Comparison of ENCODE assay signal across 27 cellular contexts in genomic region chr7:94996331-94996730, GRCh38.
"Had no signal": no experiment of that assay in that cellular context is flagged by ENCODE, and none has a peak within 500 bp of the region (broad histone marks: within the 10 kb centered on the region; RNA-seq: fewer than 3 reads in every experiment).

No MANE protein-coding gene starts in this region.

- H3K27ac Mint-ChIP-seq: immature natural killer cell; naive B cell; natural killer cell; progenitor cell of endocrine pancreas; stimulated activated naive B cell treated with anti-CD40 and anti-IgM and Interleukin-4, amounts not matched to agents 10 μg/mL and 1 μg/mL and 100 μg/mL, for 72 hours had no signal

- H3K9me3 Mint-ChIP-seq: natural killer cell; stimulated activated naive B cell treated with anti-CD40 and anti-IgM and Interleukin-4, amounts not matched to agents 10 μg/mL and 1 μg/mL and 100 μg/mL, for 72 hours had no signal

- H3K4me1 ChIP-seq: left lung, lower lobe of right lung, right atrium auricular region, testis, vagina had no signal

- H3K4me3 ChIP-seq: left lung, lower lobe of right lung, ovary, right atrium auricular region, skin epidermis, stomach, testis, thyroid gland, transverse colon, upper lobe of left lung, vagina had no signal

- DNase-seq: hypothalamus; immature natural killer cell; kidney; left colon; lower lobe of right lung; mammary epithelial cell; mesenchymal stem cell; naive B cell; natural killer cell; ovary; stimulated activated CD4-positive, alpha-beta T cell treated with anti-CD3 and anti-CD28 coated beads, Interleukin-12 subunit alpha, Interleukin-12 subunit beta, amount 100 ng/mL, for 4 hours; stimulated activated CD4-positive, alpha-beta T cell treated with anti-CD3 and anti-CD28 coated beads, Interleukin-15, amount 100 ng/mL, for 24 hours; stimulated activated CD4-positive, alpha-beta T cell treated with anti-CD3 and anti-CD28 coated beads, Interleukin-2, amount 100 ng/mL, for 24 hours; stimulated activated CD4-positive, alpha-beta T cell treated with anti-CD3 and anti-CD28 coated beads, Interleukin-4, amount 100 ng/mL, for 1 hour; stimulated activated naive B cell treated with anti-CD40 and anti-IgM and Interleukin-4, amounts not matched to agents 10 μg/mL and 1 μg/mL and 100 μg/mL, for 72 hours; stimulated activated naive CD8-positive, alpha-beta T cell treated with anti-CD3 and anti-CD28 coated beads, Interleukin-15, Interleukin-2, amounts not matched to agents 100 U/mL and 50 U/mL, for 24 hours; stomach; testis; thyroid gland; transverse colon; upper lobe of left lung had no signal

- H3K9me3 ChIP-seq: left lung, lower lobe of right lung, ovary, right atrium auricular region, stomach, testis, thyroid gland, transverse colon, upper lobe of left lung, vagina had no signal

- FAIRE-seq: kidney had no signal

- ATAC-seq: left lung; lower lobe of right lung; natural killer cell; sciatic nerve; stimulated activated naive B cell treated with anti-CD40 and anti-IgM and Interleukin-4, amounts not matched to agents 10 μg/mL and 1 μg/mL and 100 μg/mL, for 72 hours; stimulated activated naive CD8-positive, alpha-beta T cell treated with anti-CD3 and anti-CD28 coated beads, Interleukin-15, Interleukin-2, amounts not matched to agents 100 U/mL and 50 U/mL, for 24 hours had no signal

- H3K36me3 Mint-ChIP-seq: immature natural killer cell; naive B cell; natural killer cell; stimulated activated naive B cell treated with anti-CD40 and anti-IgM and Interleukin-4, amounts not matched to agents 10 μg/mL and 1 μg/mL and 100 μg/mL, for 72 hours had no signal

- H3K4me3 Mint-ChIP-seq: immature natural killer cell; naive B cell; natural killer cell; stimulated activated naive B cell treated with anti-CD40 and anti-IgM and Interleukin-4, amounts not matched to agents 10 μg/mL and 1 μg/mL and 100 μg/mL, for 72 hours had no signal

- H3K4me1 Mint-ChIP-seq: naive B cell; natural killer cell; stimulated activated naive B cell treated with anti-CD40 and anti-IgM and Interleukin-4, amounts not matched to agents 10 μg/mL and 1 μg/mL and 100 μg/mL, for 72 hours had no signal

- H3K27me3 Mint-ChIP-seq: naive B cell; progenitor cell of endocrine pancreas; stimulated activated naive B cell treated with anti-CD40 and anti-IgM and Interleukin-4, amounts not matched to agents 10 μg/mL and 1 μg/mL and 100 μg/mL, for 72 hours had no signal

- H3K27me3 ChIP-seq: left lung, ovary, right atrium auricular region, stomach, testis, thyroid gland, transverse colon, upper lobe of left lung, vagina had no signal

- H3K36me3 ChIP-seq: left lung, lower lobe of right lung, ovary, right atrium auricular region, stomach, thyroid gland, transverse colon, upper lobe of left lung, vagina had no signal

- H3K27ac ChIP-seq: left lung, lower lobe of right lung, ovary, right atrium auricular region, skin epidermis, stomach, testis, thyroid gland, transverse colon, upper lobe of left lung, vagina had no signal
